ENCODE assay signal across 10 cellular contexts in genomic region chr19:8459520-8460260, GRCh38. TPM values are rescaled to one million over a fixed set of nuclear protein-coding genes. Genes with fewer than 3 reads are reported as not detected.
DNase-seq lines count a peak whose midpoint lies in the region; ATAC-seq lines count a peak whose summit lies in the region.
"Had no signal": no experiment of that assay in that cellular context is flagged by ENCODE, and none has a peak within 500 bp of the region (broad histone marks: within the 10 kb centered on the region; RNA-seq: fewer than 3 reads in every experiment).

No MANE protein-coding gene starts in this region.

- H3K9me3 Mint-ChIP-seq in activated naive CD8-positive, alpha-beta T cell treated with anti-CD3 and anti-CD28 coated beads, Interleukin-2, amount 50 U/mL, for 24 hours: no peaks in the 10 kb centered on the region

- peaks cover 70% of the 10 kb centered on the region for H3K36me3 Mint-ChIP-seq in activated naive CD8-positive, alpha-beta T cell treated with anti-CD3 and anti-CD28 coated beads, Interleukin-2, amount 50 U/mL, for 24 hours (ENCODE audit: low read depth)

- H3K27me3 Mint-ChIP-seq in activated naive CD8-positive, alpha-beta T cell treated with anti-CD3 and anti-CD28 coated beads, Interleukin-2, amount 50 U/mL, for 24 hours: no peaks in the 10 kb centered on the region

- H3K4me1 Mint-ChIP-seq in activated naive CD8-positive, alpha-beta T cell treated with anti-CD3 and anti-CD28 coated beads, Interleukin-2, amount 50 U/mL, for 24 hours: peaks cover 55% of the 10 kb centered on the region

- DNase-seq in GM04503 (ENCODE audit: low read depth): peak; percentile 21
- DNase-seq in activated naive CD8-positive, alpha-beta T cell treated with anti-CD3 and anti-CD28 coated beads, Interleukin-2, amount 50 U/mL, for 24 hours: no peak
- no peak for DNase-seq in left ventricle myocardium superior
- DNase-seq in skeletal muscle cell (ENCODE audit: low read depth): peak; percentile 41
- DNase-seq in GM19240 (ENCODE audit: insufficient read length, low spot score): no peak
- DNase-seq in NK-92 (lab: John Stamatoyannopoulos, UW; ENCODE audit: unreplicated experiment): no peak
- no peak for DNase-seq in SKM-1 (lab: John Stamatoyannopoulos, UW; ENCODE audit: unreplicated experiment)
- no peak for DNase-seq in stimulated activated CD4-positive, alpha-beta T cell treated with anti-CD3 and anti-CD28 coated beads, Interleukin-12 subunit alpha, Interleukin-12 subunit beta, amount 100 ng/mL, for 4 hours
- DNase-seq: foreskin melanocyte, NCI-H1930 had no signal

- intact Hi-C loops in left ventricle myocardium superior (cut with micrococcal nuclease): no loop called here

- no peak overlapping the region for H3K4me3 ChIP-seq in skeletal muscle cell (ENCODE audit: low read depth, low read length)

- H3K27ac Mint-ChIP-seq in activated naive CD8-positive, alpha-beta T cell treated with anti-CD3 and anti-CD28 coated beads, Interleukin-2, amount 50 U/mL, for 24 hours: peak overlapping the region; percentile 80

- no peak overlapping the region for H3K4me3 Mint-ChIP-seq in activated naive CD8-positive, alpha-beta T cell treated with anti-CD3 and anti-CD28 coated beads, Interleukin-2, amount 50 U/mL, for 24 hours

- no peak for ATAC-seq in activated naive CD8-positive, alpha-beta T cell treated with anti-CD3 and anti-CD28 coated beads, Interleukin-2, amount 50 U/mL, for 24 hours
- ATAC-seq in left ventricle myocardium superior: peak; percentile 65

RNA-seq across cellular contexts. Expression of gene HNRNPM, which starts 14.9 kb away (rescaled TPM):
- total RNA-seq in left ventricle myocardium superior: 129 TPM

RNA-seq across cellular contexts. Expression of gene PRAM1, which starts 42.8 kb away (rescaled TPM):
- total RNA-seq in left ventricle myocardium superior: 0.59 TPM

RNA-seq across cellular contexts. Expression of gene MARCHF2, which starts 46.6 kb away (rescaled TPM):
- total RNA-seq in left ventricle myocardium superior: 97.0 TPM

RNA-seq across cellular contexts. Expression of gene ZNF414, which starts 54.3 kb away (rescaled TPM):
- total RNA-seq in left ventricle myocardium superior: 12.9 TPM

Comparison
In these comparisons a context has a peak if more than half of its experiments do, and no peak if none do; other contexts are left out.
1. DNase-seq: peak in GM04503 (single experiment) and skeletal muscle cell (single experiment); none in activated naive CD8-positive, alpha-beta T cell treated with anti-CD3 and anti-CD28 coated beads, Interleukin-2, amount 50 U/mL, for 24 hours (single experiment), left ventricle myocardium superior (single experiment), GM19240 (single experiment), NK-92 (single experiment), SKM-1 (single experiment) and stimulated activated CD4-positive, alpha-beta T cell treated with anti-CD3 and anti-CD28 coated beads, Interleukin-12 subunit alpha, Interleukin-12 subunit beta, amount 100 ng/mL, for 4 hours (single experiment).